Comparison of ENCODE assay signal across 17 cellular contexts in genomic region chr1:40423264-40423642, GRCh38. TPM values are rescaled to one million over a fixed set of nuclear protein-coding genes. Genes with fewer than 3 reads are reported as not detected.
DNase-seq lines count a peak whose midpoint lies in the region; ATAC-seq and TF ChIP-seq lines count a peak whose summit lies in the region.
"Had no signal": no experiment of that assay in that cellular context is flagged by ENCODE, and none has a peak within 500 bp of the region (broad histone marks: within the 10 kb centered on the region; RNA-seq: fewer than 3 reads in every experiment).

No MANE protein-coding gene starts in this region.

- H3K9me3 ChIP-seq in CD8-positive, alpha-beta T cell (ENCODE audit: low read length): no peaks in the 10 kb centered on the region
- H3K9me3 ChIP-seq: suprapubic skin had no signal

- H3K27me3 Mint-ChIP-seq in T-helper 1 cell treated with Interleukin-12 subunit alpha and Interleukin-12 subunit beta and Interleukin-4 antibody, amounts not matched to agents 30 μg/mL and 1 μg/mL, for 36 hours (ENCODE audit: low read depth): no peaks in the 10 kb centered on the region
- H3K27me3 Mint-ChIP-seq in progenitor cell of endocrine pancreas: no peaks in the 10 kb centered on the region
- no peaks in the 10 kb centered on the region for H3K27me3 Mint-ChIP-seq in CD8-positive, alpha-beta T cell (ENCODE audit: low read depth)
- H3K27me3 Mint-ChIP-seq: CD4-positive, alpha-beta memory T cell had no signal

- peak overlapping the region; percentile 27 for H3K27ac Mint-ChIP-seq in T-helper 1 cell treated with Interleukin-12 subunit alpha and Interleukin-12 subunit beta and Interleukin-4 antibody, amounts not matched to agents 30 μg/mL and 1 μg/mL, for 36 hours
- H3K27ac Mint-ChIP-seq in progenitor cell of endocrine pancreas: peak overlapping the region; percentile 71
- no peak overlapping the region for H3K27ac Mint-ChIP-seq in CD8-positive, alpha-beta T cell

- no peaks in the 10 kb centered on the region for H3K27me3 ChIP-seq in CD8-positive, alpha-beta T cell (ENCODE audit: insufficient read depth, low read length)
- H3K27me3 ChIP-seq: suprapubic skin had no signal

- TF ChIP-seq CTCF in progenitor cell of endocrine pancreas (IDR thresholded peaks at IDR 0.05; ENCODE audit: unreplicated experiment): no peak
- TF ChIP-seq CTCF in CD8-positive, alpha-beta T cell (IDR thresholded peaks at IDR 0.05): no peak

- intact Hi-C loops in left cardiac atrium (cut with DNase I): no loop called here
- intact Hi-C loops in CD8-positive, alpha-beta T cell (cut with DNase I, micrococcal nuclease): no loop called here

- H3K4me3 Mint-ChIP-seq in T-helper 1 cell treated with Interleukin-12 subunit alpha and Interleukin-12 subunit beta and Interleukin-4 antibody, amounts not matched to agents 30 μg/mL and 1 μg/mL, for 36 hours: no peak overlapping the region
- no peak overlapping the region for H3K4me3 Mint-ChIP-seq in progenitor cell of endocrine pancreas (ENCODE audit: low read depth)
- H3K4me3 Mint-ChIP-seq in CD8-positive, alpha-beta T cell: no peak overlapping the region
- H3K4me3 Mint-ChIP-seq: CD4-positive, alpha-beta memory T cell; nephron had no signal

- H3K4me1 Mint-ChIP-seq in T-helper 1 cell treated with Interleukin-12 subunit alpha and Interleukin-12 subunit beta and Interleukin-4 antibody, amounts not matched to agents 30 μg/mL and 1 μg/mL, for 36 hours (ENCODE audit: low read depth): peaks cover 8% of the 10 kb centered on the region
- H3K4me1 Mint-ChIP-seq in progenitor cell of endocrine pancreas (ENCODE audit: low read depth): peaks cover 18% of the 10 kb centered on the region
- peaks cover 7% of the 10 kb centered on the region for H3K4me1 Mint-ChIP-seq in CD8-positive, alpha-beta T cell (ENCODE audit: low read depth)
- H3K4me1 Mint-ChIP-seq: nephron had no signal

- peaks cover 70% of the 10 kb centered on the region for H3K36me3 Mint-ChIP-seq in T-helper 1 cell treated with Interleukin-12 subunit alpha and Interleukin-12 subunit beta and Interleukin-4 antibody, amounts not matched to agents 30 μg/mL and 1 μg/mL, for 36 hours (ENCODE audit: low read depth)
- peaks cover 14% of the 10 kb centered on the region for H3K36me3 Mint-ChIP-seq in progenitor cell of endocrine pancreas (ENCODE audit: insufficient read depth)
- H3K36me3 Mint-ChIP-seq in CD8-positive, alpha-beta T cell: peaks cover 62% of the 10 kb centered on the region

- POLR2A ChIA-PET in CD8-positive, alpha-beta T cell (lab: Charles Lee): no interaction called here

- DNase-seq in T-helper 1 cell (no peak), NOMO-1 (lab: John Stamatoyannopoulos, UW; ENCODE audit: unreplicated experiment in 2 of 2) (peak; percentile 86 to 91), left cardiac atrium (no peak), progenitor cell of endocrine pancreas (ENCODE audit: low spot score, unreplicated experiment) (no peak), NCI-H1436 (lab: John Stamatoyannopoulos, UW) (no peak)
- no peak for DNase-seq in CD8-positive, alpha-beta T cell
- DNase-seq: activated CD8-positive, alpha-beta memory T cell treated with anti-CD3 and anti-CD28 coated beads, Interleukin-2, amount 50 U/mL, for 48 hours; CD4-positive, alpha-beta memory T cell; NCI-H1930; NCI-H524 treated with DMSO at 0.1 percent for 48 hours; T-helper 2 cell had no signal

- H3K27ac ChIP-seq in CD8-positive, alpha-beta T cell (ENCODE audit: low read depth, low read length): no peak overlapping the region
- H3K27ac ChIP-seq: 22Rv1, suprapubic skin had no signal

- CTCF ChIA-PET in CD8-positive, alpha-beta T cell (lab: Charles Lee): interaction anchor here (1.4 to 6.3 kb wide), 4 partner anchors 14 to 279 kb away, joined by 3 to 37 read pairs (median 6); no protein-coding TSS in a partner anchor

- ATAC-seq in left cardiac atrium: peak; percentile 27 to 41
- no peak for ATAC-seq in HG02885 (IDR thresholded peaks at IDR 0.05; ENCODE audit: poor library complexity, unreplicated experiment)
- ATAC-seq in CD8-positive, alpha-beta T cell: no peak
- ATAC-seq: activated CD4-positive, CD25-positive, alpha-beta regulatory T cell treated with anti-CD3 and anti-CD28 coated beads, Interleukin-2, amount 50 U/mL, for 24 hours had no signal

- no peaks in the 10 kb centered on the region for H3K9me3 Mint-ChIP-seq in T-helper 1 cell treated with Interleukin-12 subunit alpha and Interleukin-12 subunit beta and Interleukin-4 antibody, amounts not matched to agents 30 μg/mL and 1 μg/mL, for 36 hours
- H3K9me3 Mint-ChIP-seq in progenitor cell of endocrine pancreas (ENCODE audit: low read depth): peaks cover 3% of the 10 kb centered on the region
- H3K9me3 Mint-ChIP-seq in CD8-positive, alpha-beta T cell: no peaks in the 10 kb centered on the region
- H3K9me3 Mint-ChIP-seq: CD4-positive, alpha-beta memory T cell; nephron had no signal

- no peak overlapping the region for H3K4me3 ChIP-seq in CD8-positive, alpha-beta T cell (ENCODE audit: low read depth, low read length)
- H3K4me3 ChIP-seq: suprapubic skin had no signal

- peaks cover 38% of the 10 kb centered on the region for H3K36me3 ChIP-seq in CD8-positive, alpha-beta T cell (ENCODE audit: insufficient read depth, low read length)

- H3K4me1 ChIP-seq in CD8-positive, alpha-beta T cell (ENCODE audit: insufficient read depth, low read length): no peaks in the 10 kb centered on the region
- H3K4me1 ChIP-seq: suprapubic skin had no signal

RNA-seq across cellular contexts. Expression of gene ZFP69B, which starts 27.0 kb away (rescaled TPM):
- total RNA-seq in left cardiac atrium: 1 to 10 TPM; 1.1 to 1.2 TPM
- total RNA-seq in progenitor cell of endocrine pancreas: 10.5 and 11.1 TPM in 2 replicates
- 1 to 10 TPM; 3.4 to 4.2 TPM for total RNA-seq in CD8-positive, alpha-beta T cell

RNA-seq across cellular contexts. Expression of gene SMAP2, which starts 49.7 kb away (rescaled TPM):
- total RNA-seq in left cardiac atrium: 10 to 100 TPM; 17.9 to 25.6 TPM
- total RNA-seq in progenitor cell of endocrine pancreas: 27.1 and 30.3 TPM in 2 replicates
- 100 to 1,000 TPM; 167 to 171 TPM for total RNA-seq in CD8-positive, alpha-beta T cell

RNA-seq across cellular contexts. Expression of gene ZFP69, which starts 53.8 kb away (rescaled TPM):
- 1 to 10 TPM; 2.3 to 2.5 TPM for total RNA-seq in left cardiac atrium
- 4.6 and 5.2 TPM in 2 replicates for total RNA-seq in progenitor cell of endocrine pancreas
- total RNA-seq in CD8-positive, alpha-beta T cell: under 1 TPM; 0.64 to 0.92 TPM

Comparison
In these comparisons a context has a peak if more than half of its experiments do, and no peak if none do; other contexts are left out.
1. DNase-seq: peak in NOMO-1 (2 of 2); none in T-helper 1 cell (0 of 5), left cardiac atrium (single experiment), progenitor cell of endocrine pancreas (single experiment), CD8-positive, alpha-beta T cell (0 of 7) and NCI-H1436 (single experiment).
2. ATAC-seq: peak in left cardiac atrium (2 of 2); none in HG02885 (single experiment) and CD8-positive, alpha-beta T cell (single experiment).